In the genomic region with DNA sequence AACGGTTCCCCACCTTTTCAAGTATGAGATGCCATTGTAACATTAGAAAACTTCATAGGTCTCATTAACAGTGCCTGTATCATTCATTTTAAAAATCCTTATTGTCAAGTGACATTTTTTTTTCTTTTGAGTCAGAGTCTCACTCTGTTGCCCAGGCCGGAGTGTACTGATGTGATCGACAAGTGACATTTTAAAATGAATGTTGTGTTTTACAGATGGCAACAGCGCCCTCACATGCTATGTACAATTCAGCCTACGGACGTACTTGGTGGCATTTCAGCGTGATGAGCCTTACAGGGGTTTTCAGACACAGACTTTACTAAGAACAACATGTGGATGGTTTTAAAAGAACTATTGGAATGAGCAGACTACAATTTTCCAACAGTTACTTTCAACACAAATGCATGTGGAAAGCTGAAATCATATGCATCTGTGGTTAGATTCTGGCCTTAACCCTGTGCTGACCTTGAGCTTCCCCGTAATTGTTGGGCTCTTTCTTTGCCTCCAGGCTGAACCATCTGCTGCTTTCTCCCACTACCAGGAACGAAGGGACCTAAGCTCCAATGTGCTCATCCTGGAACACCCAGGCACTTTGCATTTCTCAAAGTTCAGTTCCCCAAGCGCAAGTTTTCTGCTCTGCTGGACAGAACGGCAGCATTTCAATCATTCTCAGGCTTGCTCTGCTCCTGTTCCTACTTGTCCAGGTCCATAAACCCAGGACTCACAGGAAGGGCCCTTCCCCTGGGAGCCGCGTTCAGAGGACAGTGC, we compare ENCODE assay signal across 8 cellular contexts.
DNase-seq lines count a peak whose midpoint lies in the region; ATAC-seq and TF ChIP-seq lines count a peak whose summit lies in the region.

No MANE protein-coding gene starts in this region.

- H2AFZ ChIP-seq in smooth muscle cell (ENCODE audit: low read depth): no peak overlapping the region

- 51% methylated on average over 13 of the region's 13 CpGs for WGBS in smooth muscle cell (ENCODE audit: low lambda C conversion rate)

- no peak overlapping the region for H3K4me2 ChIP-seq in smooth muscle cell

- H3K9me3 Mint-ChIP-seq in activated T-helper 1 cell treated with anti-CD3 and anti-CD28 coated beads, Interleukin-12 subunit alpha, Interleukin-12 subunit beta, Interleukin-2, Interleukin-4 antibody, amounts not matched to agents 30 ng/mL and 10 ng/mL and 1 ng/mL, durations not matched to agents 14 hours and 24 hours and 36 hours: no peaks in the 10 kb centered on the region

- no peaks in the 10 kb centered on the region for H3F3A ChIP-seq in smooth muscle cell (ENCODE audit: low read depth)

- peaks cover 18% of the 10 kb centered on the region for H3K4me1 ChIP-seq in smooth muscle cell (ENCODE audit: low read depth)
- no peaks in the 10 kb centered on the region for H3K4me1 ChIP-seq in effector memory CD4-positive, alpha-beta T cell (ENCODE audit: control insufficient read depth, insufficient read depth, low read length, poor library complexity, severe bottlenecking)

- H3K4me1 Mint-ChIP-seq in T-helper 17 cell: peaks cover 2% of the 10 kb centered on the region
- no peaks in the 10 kb centered on the region for H3K4me1 Mint-ChIP-seq in activated T-helper 1 cell treated with anti-CD3 and anti-CD28 coated beads, Interleukin-12 subunit alpha, Interleukin-12 subunit beta, Interleukin-2, Interleukin-4 antibody, amounts not matched to agents 30 ng/mL and 10 ng/mL and 1 ng/mL, durations not matched to agents 14 hours and 24 hours and 36 hours (ENCODE audit: low read depth)

- no peak overlapping the region for H3K27ac ChIP-seq in smooth muscle cell (ENCODE audit: low read depth)
- no peak overlapping the region for H3K27ac ChIP-seq in effector memory CD4-positive, alpha-beta T cell (ENCODE audit: insufficient read depth, low read length, poor library complexity, severe bottlenecking)

- ATAC-seq in T-helper 17 cell: peak; percentile 33

- no peaks in the 10 kb centered on the region for H3K27me3 ChIP-seq in smooth muscle cell (ENCODE audit: low read depth)
- no peaks in the 10 kb centered on the region for H3K27me3 ChIP-seq in effector memory CD4-positive, alpha-beta T cell (replicated peaks; ENCODE audit: control insufficient read depth, insufficient read depth, low read length, poor library complexity, severe bottlenecking)

- H3K9ac ChIP-seq in smooth muscle cell (ENCODE audit: low read depth): no peak overlapping the region

- H4K20me1 ChIP-seq in smooth muscle cell (ENCODE audit: low read depth): no peaks in the 10 kb centered on the region

- H3K4me3 ChIP-seq in smooth muscle cell: no peak overlapping the region
- no peak overlapping the region for H3K4me3 ChIP-seq in effector memory CD4-positive, alpha-beta T cell (ENCODE audit: insufficient read depth, low read depth, low read length, poor library complexity, severe bottlenecking)

- H3K9me3 ChIP-seq in T-helper 17 cell (ENCODE audit: control insufficient read depth, low read length, poor library complexity, severe bottlenecking): no peaks in the 10 kb centered on the region
- no peaks in the 10 kb centered on the region for H3K9me3 ChIP-seq in smooth muscle cell (replicated peaks; ENCODE audit: low read depth)
- H3K9me3 ChIP-seq in effector memory CD4-positive, alpha-beta T cell (ENCODE audit: control insufficient read depth, low read length): no peaks in the 10 kb centered on the region

- no peaks in the 10 kb centered on the region for H3K36me3 Mint-ChIP-seq in T-helper 17 cell (ENCODE audit: low read depth)
- no peaks in the 10 kb centered on the region for H3K36me3 Mint-ChIP-seq in activated T-helper 1 cell treated with anti-CD3 and anti-CD28 coated beads, Interleukin-12 subunit alpha, Interleukin-12 subunit beta, Interleukin-2, Interleukin-4 antibody, amounts not matched to agents 30 ng/mL and 10 ng/mL and 1 ng/mL, durations not matched to agents 14 hours and 24 hours and 36 hours (ENCODE audit: low read depth)

- H3K36me3 ChIP-seq in smooth muscle cell (ENCODE audit: low read depth): no peaks in the 10 kb centered on the region
- H3K36me3 ChIP-seq in effector memory CD4-positive, alpha-beta T cell (ENCODE audit: control insufficient read depth, insufficient read depth, low read length): no peaks in the 10 kb centered on the region

- peak; percentile 51 for TF ChIP-seq CTCF in smooth muscle cell (IDR thresholded peaks at IDR 0.05; ENCODE audit: borderline replicate concordance, insufficient read depth, poor library complexity, severe bottlenecking)

- H3K4me3 Mint-ChIP-seq in T-helper 17 cell: no peak overlapping the region
- no peak overlapping the region for H3K4me3 Mint-ChIP-seq in activated T-helper 1 cell treated with anti-CD3 and anti-CD28 coated beads, Interleukin-12 subunit alpha, Interleukin-12 subunit beta, Interleukin-2, Interleukin-4 antibody, amounts not matched to agents 30 ng/mL and 10 ng/mL and 1 ng/mL, durations not matched to agents 14 hours and 24 hours and 36 hours

- DNase-seq in EH (ENCODE audit: low read depth): peak; percentile 96
- peak; percentile 64 for DNase-seq in LHCN-M2 (ENCODE audit: low read depth)
- DNase-seq in T-helper 17 cell: no peak
- peak; percentile 21 for DNase-seq in globus pallidus (ENCODE audit: low spot score)
- DNase-seq in smooth muscle cell (lab: John Stamatoyannopoulos, UW; ENCODE audit: unreplicated experiment): no peak
- DNase-seq in activated gamma-delta T cell treated with Interleukin-2 at 50 U/mL for 16 hours: no peak
- no peak for DNase-seq in activated T-helper 1 cell treated with anti-CD3 and anti-CD28 coated beads, Interleukin-12 subunit alpha, Interleukin-12 subunit beta, Interleukin-2, Interleukin-4 antibody, amounts not matched to agents 30 ng/mL and 10 ng/mL and 1 ng/mL, durations not matched to agents 14 hours and 24 hours and 36 hours (ENCODE audit: low spot score)
- no peak for DNase-seq in effector memory CD4-positive, alpha-beta T cell

- H3K27ac Mint-ChIP-seq in T-helper 17 cell: no peak overlapping the region
- H3K27ac Mint-ChIP-seq in activated T-helper 1 cell treated with anti-CD3 and anti-CD28 coated beads, Interleukin-12 subunit alpha, Interleukin-12 subunit beta, Interleukin-2, Interleukin-4 antibody, amounts not matched to agents 30 ng/mL and 10 ng/mL and 1 ng/mL, durations not matched to agents 14 hours and 24 hours and 36 hours: no peak overlapping the region

- H3K27me3 Mint-ChIP-seq in T-helper 17 cell: peaks cover 34% of the 10 kb centered on the region
- no peaks in the 10 kb centered on the region for H3K27me3 Mint-ChIP-seq in activated T-helper 1 cell treated with anti-CD3 and anti-CD28 coated beads, Interleukin-12 subunit alpha, Interleukin-12 subunit beta, Interleukin-2, Interleukin-4 antibody, amounts not matched to agents 30 ng/mL and 10 ng/mL and 1 ng/mL, durations not matched to agents 14 hours and 24 hours and 36 hours (ENCODE audit: insufficient read depth)

- intact Hi-C loops in activated T-helper 1 cell treated with anti-CD3 and anti-CD28 coated beads, Interleukin-12 subunit alpha, Interleukin-12 subunit beta, Interleukin-2, Interleukin-4 antibody, amounts not matched to agents 30 ng/mL and 10 ng/mL and 1 ng/mL, durations not matched to agents 14 hours and 24 hours and 36 hours (cut with micrococcal nuclease): no loop called here

- H3K79me2 ChIP-seq in smooth muscle cell (ENCODE audit: low read depth): no peaks in the 10 kb centered on the region

Comparison
In these comparisons a context has a peak if more than half of its experiments do, and no peak if none do; other contexts are left out.
1. DNase-seq: peak in EH (single experiment), LHCN-M2 (single experiment) and globus pallidus (single experiment); none in T-helper 17 cell (0 of 3), smooth muscle cell (single experiment), activated gamma-delta T cell treated with Interleukin-2 at 50 U/mL for 16 hours (single experiment), activated T-helper 1 cell treated with anti-CD3 and anti-CD28 coated beads, Interleukin-12 subunit alpha, Interleukin-12 subunit beta, Interleukin-2, Interleukin-4 antibody, amounts not matched to agents 30 ng/mL and 10 ng/mL and 1 ng/mL, durations not matched to agents 14 hours and 24 hours and 36 hours (single experiment) and effector memory CD4-positive, alpha-beta T cell (0 of 3).